In the genomic region with DNA sequence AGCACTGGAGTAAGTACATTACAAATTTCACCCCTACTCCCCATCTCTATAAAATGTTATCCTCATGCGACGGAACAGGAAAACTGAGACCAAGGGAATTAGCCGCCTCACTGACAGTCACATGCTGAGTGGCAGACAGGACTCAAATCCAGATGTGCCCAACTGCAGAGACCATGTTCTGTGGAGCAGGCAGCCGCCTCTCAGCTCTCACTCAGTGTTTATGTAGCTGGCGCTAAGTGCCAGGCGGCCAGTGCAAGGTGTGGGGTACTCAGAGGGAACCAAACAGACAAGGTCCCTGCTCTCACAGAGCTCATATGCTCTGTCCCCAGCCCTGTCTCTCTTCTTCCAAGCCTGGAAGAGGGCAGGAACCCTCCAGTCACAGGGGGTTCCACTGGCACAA, we compare ENCODE assay signal across 14 cellular contexts. TPM values are rescaled to one million over a fixed set of nuclear protein-coding genes. Genes with fewer than 3 reads are reported as not detected.
DNase-seq lines count a peak whose midpoint lies in the region; ATAC-seq and TF ChIP-seq lines count a peak whose summit lies in the region.
"Had no signal": no experiment of that assay in that cellular context is flagged by ENCODE, and none has a peak within 500 bp of the region (broad histone marks: within the 10 kb centered on the region; RNA-seq: fewer than 3 reads in every experiment).

No MANE protein-coding gene starts in this region.

- H2AFZ ChIP-seq in GM23248: no peak overlapping the region
- H2AFZ ChIP-seq in neural cell (ENCODE audit: low read depth, low read length): no peak overlapping the region

- H4K20me1 ChIP-seq in BLaER1 (peaks cover 99% of the 10 kb centered on the region), GM23248 (ENCODE audit: insufficient read depth) (peaks cover 59% of the 10 kb centered on the region), neural cell (ENCODE audit: insufficient read depth) (no peaks in the 10 kb centered on the region)

- DNase-seq in GM23248 (no peak), NCI-H1930 (lab: John Stamatoyannopoulos, UW) (no peak), 8988T (no peak)
- no peak for DNase-seq in central memory CD8-positive, alpha-beta T cell (ENCODE audit: low spot score in 2 of 2)
- DNase-seq: effector CD8-positive, alpha-beta T cell; NCI-H2171; stimulated activated CD4-positive, alpha-beta T cell treated with anti-CD3 and anti-CD28 coated beads, Interleukin-4, amount 100 ng/mL, for 24 hours; stimulated activated naive CD4-positive, alpha-beta T cell had no signal

- in situ Hi-C loops in GM23248 (cut with MboI): no loop called here

- TF ChIP-seq EP300 in neural cell (conservative IDR thresholded peaks at IDR 0.05; ENCODE audit: poor library complexity, severe bottlenecking): no peak

- peaks cover 37% of the 10 kb centered on the region for H3K36me3 Mint-ChIP-seq in central memory CD8-positive, alpha-beta T cell (ENCODE audit: insufficient read depth)

- ATAC-seq in central memory CD8-positive, alpha-beta T cell (replicated peaks; ENCODE audit: extremely low read depth, poor library complexity, severe bottlenecking): no peak
- ATAC-seq in HG02884 (IDR thresholded peaks at IDR 0.05; ENCODE audit: unreplicated experiment) (no peak), GM21619 (IDR thresholded peaks at IDR 0.05; ENCODE audit: unreplicated experiment) (no peak)

- no peak for TF ChIP-seq CTCF in neural cell (IDR thresholded peaks at IDR 0.05; ENCODE audit: poor library complexity, severe bottlenecking)

- peaks cover 100% of the 10 kb centered on the region for H3K79me2 ChIP-seq in GM23248 (ENCODE audit: insufficient read depth)
- peaks cover 85% of the 10 kb centered on the region for H3K79me2 ChIP-seq in neural cell (replicated peaks; ENCODE audit: insufficient read depth, low read length)

- H3F3A ChIP-seq in GM23248 (ENCODE audit: insufficient read depth) (peaks cover 9% of the 10 kb centered on the region), neural cell (ENCODE audit: insufficient read depth, low read length, poor library complexity, severe bottlenecking) (no peaks in the 10 kb centered on the region)

- H3K27me3 Mint-ChIP-seq in central memory CD8-positive, alpha-beta T cell: no peaks in the 10 kb centered on the region

- TF ChIP-seq RAD21 in neural cell (conservative IDR thresholded peaks at IDR 0.05): no peak

- H3K4me1 Mint-ChIP-seq in central memory CD8-positive, alpha-beta T cell: peaks cover 86% of the 10 kb centered on the region

- peak overlapping the region; percentile 52; the same call in 1 of the 2 replicates for H3K9ac ChIP-seq in BLaER1
- H3K9ac ChIP-seq in GM23248: no peak overlapping the region
- H3K9ac ChIP-seq in neural cell (ENCODE audit: low read length): no peak overlapping the region

- H3K9me3 ChIP-seq in BLaER1 (no peaks in the 10 kb centered on the region), GM23248 (ENCODE audit: low read depth) (no peaks in the 10 kb centered on the region), neural cell (ENCODE audit: low read length) (no peaks in the 10 kb centered on the region)
- H3K9me3 ChIP-seq: SJSA1 had no signal

- H3K4me1 ChIP-seq in BLaER1 (peaks cover 85% of the 10 kb centered on the region), GM23248 (ENCODE audit: insufficient read depth) (peaks cover 47% of the 10 kb centered on the region)

- H3K27me3 ChIP-seq in BLaER1 (no peaks in the 10 kb centered on the region), GM23248 (replicated peaks; ENCODE audit: insufficient read depth) (no peaks in the 10 kb centered on the region), neural cell (ENCODE audit: insufficient read depth, low read depth, low read length) (no peaks in the 10 kb centered on the region)
- H3K27me3 ChIP-seq: SJSA1 had no signal

- H3K4me2 ChIP-seq in BLaER1 (peak overlapping the region; percentile 96), GM23248 (ENCODE audit: unreplicated experiment) (peak overlapping the region; percentile 7), neural cell (ENCODE audit: low read length) (no peak overlapping the region)

- H3K9me3 Mint-ChIP-seq in central memory CD8-positive, alpha-beta T cell: no peaks in the 10 kb centered on the region
- H3K9me3 Mint-ChIP-seq: activated T-helper 2 cell treated with anti-CD3 and anti-CD28 coated beads, Interferon-gamma antibody, Interleukin-2, Interleukin-4, amounts not matched to agents 10 μg/mL and 5 μg/mL and 100 μg/mL, durations not matched to agents 14 hours and 24 hours and 36 hours had no signal

- peak overlapping the region; percentile 98 for H3K27ac Mint-ChIP-seq in central memory CD8-positive, alpha-beta T cell (ENCODE audit: low read depth)

- no peak overlapping the region for H3K4me3 ChIP-seq in BLaER1
- H3K4me3 ChIP-seq in GM23248: peak overlapping the region; percentile 8; the same call in 1 of the 2 replicates
- peak overlapping the region; percentile 100 for H3K4me3 ChIP-seq in neural cell (ENCODE audit: low read length)
- H3K4me3 ChIP-seq: SJSA1 had no signal

- H3K36me3 ChIP-seq in BLaER1 (peaks cover 55% of the 10 kb centered on the region), GM23248 (ENCODE audit: low read depth) (no peaks in the 10 kb centered on the region; the same call in 1 of the 2 replicates), neural cell (ENCODE audit: insufficient read depth, low read length) (peaks cover 5% of the 10 kb centered on the region)

- H3K27ac ChIP-seq in BLaER1 (no peak overlapping the region; the same call in 1 of the 2 replicates), GM23248 (no peak overlapping the region), neural cell (ENCODE audit: low read length) (no peak overlapping the region)
- H3K27ac ChIP-seq: SJSA1 had no signal

- 44 to 64% methylated on average over 6 of the region's 6 CpGs for WGBS in GM23248 (ENCODE audit: low coverage in 1 of 2, low lambda C conversion rate in 2 of 2, missing lambda C conversion rate in 2 of 2), 2 experiments

- H3K4me3 Mint-ChIP-seq in central memory CD8-positive, alpha-beta T cell: peak overlapping the region; percentile 45

- H3K9me2 ChIP-seq in GM23248 (ENCODE audit: insufficient read depth) (no peaks in the 10 kb centered on the region), neural cell (ENCODE audit: insufficient read depth, low read length) (no peaks in the 10 kb centered on the region)

TF ChIP-seq in neural cell, 6 proteins besides CTCF, POLR2A, EP300 and RAD21:
- TF ChIP-seq EZH2 (IDR thresholded peaks at IDR 0.05; ENCODE audit: borderline replicate concordance, insufficient read depth, low read length, poor library complexity, severe bottlenecking) (no peak), SMC3 (conservative IDR thresholded peaks at IDR 0.05; ENCODE audit: poor library complexity) (no peak), TAF1 (IDR thresholded peaks at IDR 0.05; ENCODE audit: low read depth) (no peak)
- TF ChIP-seq, protein P1, sequence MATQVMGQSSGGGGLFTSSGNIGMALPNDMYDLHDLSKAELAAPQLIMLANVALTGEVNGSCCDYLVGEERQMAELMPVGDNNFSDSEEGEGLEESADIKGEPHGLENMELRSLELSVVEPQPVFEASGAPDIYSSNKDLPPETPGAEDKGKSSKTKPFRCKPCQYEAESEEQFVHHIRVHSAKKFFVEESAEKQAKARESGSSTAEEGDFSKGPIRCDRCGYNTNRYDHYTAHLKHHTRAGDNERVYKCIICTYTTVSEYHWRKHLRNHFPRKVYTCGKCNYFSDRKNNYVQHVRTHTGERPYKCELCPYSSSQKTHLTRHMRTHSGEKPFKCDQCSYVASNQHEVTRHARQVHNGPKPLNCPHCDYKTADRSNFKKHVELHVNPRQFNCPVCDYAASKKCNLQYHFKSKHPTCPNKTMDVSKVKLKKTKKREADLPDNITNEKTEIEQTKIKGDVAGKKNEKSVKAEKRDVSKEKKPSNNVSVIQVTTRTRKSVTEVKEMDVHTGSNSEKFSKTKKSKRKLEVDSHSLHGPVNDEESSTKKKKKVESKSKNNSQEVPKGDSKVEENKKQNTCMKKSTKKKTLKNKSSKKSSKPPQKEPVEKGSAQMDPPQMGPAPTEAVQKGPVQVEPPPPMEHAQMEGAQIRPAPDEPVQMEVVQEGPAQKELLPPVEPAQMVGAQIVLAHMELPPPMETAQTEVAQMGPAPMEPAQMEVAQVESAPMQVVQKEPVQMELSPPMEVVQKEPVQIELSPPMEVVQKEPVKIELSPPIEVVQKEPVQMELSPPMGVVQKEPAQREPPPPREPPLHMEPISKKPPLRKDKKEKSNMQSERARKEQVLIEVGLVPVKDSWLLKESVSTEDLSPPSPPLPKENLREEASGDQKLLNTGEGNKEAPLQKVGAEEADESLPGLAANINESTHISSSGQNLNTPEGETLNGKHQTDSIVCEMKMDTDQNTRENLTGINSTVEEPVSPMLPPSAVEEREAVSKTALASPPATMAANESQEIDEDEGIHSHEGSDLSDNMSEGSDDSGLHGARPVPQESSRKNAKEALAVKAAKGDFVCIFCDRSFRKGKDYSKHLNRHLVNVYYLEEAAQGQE (IDR thresholded peaks at IDR 0.05; ENCODE audit: borderline replicate concordance): no peak

RNA-seq across cellular contexts. Expression of a gene that starts 5.1 kb away (rescaled TPM):
- total RNA-seq in GM23248 (2014; rRNA removed; shearing (Covaris generic)): 188 and 229 TPM in 2 replicates
- polyA plus RNA-seq in GM23248 (2016; fragmentation: Nextera tagmentation; extraction: Ambion mirVana): 494 and 506 TPM in 2 replicates
- polyA plus RNA-seq in neural cell: 159 and 182 TPM in 2 replicates
- polyA minus RNA-seq in neural cell: 131 and 141 TPM in 2 replicates
